Comparison of ENCODE assay signal across 13 cellular contexts in the genomic region with DNA sequence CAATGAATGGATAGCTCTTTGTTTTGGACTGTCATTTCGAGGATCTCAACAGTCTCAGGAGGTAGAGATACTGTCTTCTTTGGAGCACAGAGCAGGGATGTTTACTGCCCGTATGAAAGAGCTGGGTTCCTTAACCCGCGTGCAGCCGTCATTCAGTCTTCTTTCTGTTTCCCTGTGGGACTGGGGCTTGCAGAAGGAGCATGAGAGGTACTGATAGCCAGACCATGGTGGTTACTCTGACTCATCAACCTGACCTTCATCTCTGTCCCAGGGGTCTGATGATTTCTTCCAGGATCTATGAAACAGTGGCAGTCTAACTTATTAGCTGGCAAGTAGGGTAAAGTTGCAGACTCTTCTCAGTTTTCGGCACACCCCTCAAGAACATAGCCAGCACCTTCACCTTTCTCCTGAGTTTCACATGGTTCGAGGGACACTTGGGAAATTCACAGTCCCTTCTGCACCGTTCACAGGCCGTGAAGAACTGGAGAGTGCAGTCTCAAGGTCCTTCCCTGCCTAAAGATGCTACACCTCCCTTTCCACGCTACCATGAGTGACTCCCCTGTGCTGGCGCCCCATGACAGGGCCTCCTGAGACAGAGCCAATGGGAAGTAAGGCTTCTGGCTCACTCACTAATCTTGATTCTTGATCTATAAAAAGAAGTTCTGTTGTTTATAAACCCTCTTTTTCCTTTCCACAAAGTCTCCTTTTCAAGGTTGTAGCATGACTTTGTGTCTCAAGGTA.
DNase-seq lines count a peak whose midpoint lies in the region; ATAC-seq and TF ChIP-seq lines count a peak whose summit lies in the region.
"Had no signal": no experiment of that assay in that cellular context is flagged by ENCODE, and none has a peak within 500 bp of the region (broad histone marks: within the 10 kb centered on the region; RNA-seq: fewer than 3 reads in every experiment).

No MANE protein-coding gene starts in this region.

- intact Hi-C loops in activated CD4-positive, alpha-beta T cell treated with anti-CD3 and anti-CD28 coated beads for 36 hours (cut with DNase I, micrococcal nuclease), result no loop called here

- no peaks in the 10 kb centered on the region for H4K20me1 ChIP-seq in OCI-LY3 (ENCODE audit: insufficient read depth, low read length)

- no peaks in the 10 kb centered on the region for H3K79me2 ChIP-seq in OCI-LY3 (ENCODE audit: low read length)

- peak overlapping the region; percentile 35 for H3K4me2 ChIP-seq in OCI-LY3 (ENCODE audit: low read length)

- POLR2A ChIA-PET in activated CD4-positive, alpha-beta T cell treated with anti-CD3 and anti-CD28 coated beads for 36 hours (lab: Charles Lee), result no interaction called here

- H3K36me3 ChIP-seq in OCI-LY3 (replicated peaks; ENCODE audit: low read depth, low read length), result no peaks in the 10 kb centered on the region
- no peaks in the 10 kb centered on the region for H3K36me3 ChIP-seq in Peyer's patch
- H3K36me3 ChIP-seq: spleen had no signal

- H2AFZ ChIP-seq in OCI-LY3 (ENCODE audit: low read depth, low read length), result peak overlapping the region; percentile 49

- no peaks in the 10 kb centered on the region for H3K9me3 Mint-ChIP-seq in activated naive CD8-positive, alpha-beta T cell treated with anti-CD3 and anti-CD28 coated beads, Interleukin-2, amount 50 U/mL, for 24 hours
- H3K9me3 Mint-ChIP-seq in activated naive CD8-positive, alpha-beta T cell treated with anti-CD3 and anti-CD28 coated beads for 36 hours, result no peaks in the 10 kb centered on the region
- peaks cover 2% of the 10 kb centered on the region for H3K9me3 Mint-ChIP-seq in activated CD4-positive, alpha-beta T cell treated with anti-CD3 and anti-CD28 coated beads for 36 hours (ENCODE audit: low read depth)
- H3K9me3 Mint-ChIP-seq in HFFc6, result no peaks in the 10 kb centered on the region

- no peak for TF ChIP-seq POLR2A in Peyer's patch (IDR thresholded peaks at IDR 0.05)

- no peaks in the 10 kb centered on the region for H3K36me3 Mint-ChIP-seq in activated naive CD8-positive, alpha-beta T cell treated with anti-CD3 and anti-CD28 coated beads, Interleukin-2, amount 50 U/mL, for 24 hours (ENCODE audit: low read depth)
- no peaks in the 10 kb centered on the region for H3K36me3 Mint-ChIP-seq in activated naive CD8-positive, alpha-beta T cell treated with anti-CD3 and anti-CD28 coated beads for 36 hours
- no peaks in the 10 kb centered on the region for H3K36me3 Mint-ChIP-seq in activated CD4-positive, alpha-beta T cell treated with anti-CD3 and anti-CD28 coated beads for 36 hours (ENCODE audit: low read depth)
- H3K36me3 Mint-ChIP-seq in HFFc6 (ENCODE audit: low read depth), result no peaks in the 10 kb centered on the region

- H3K27me3 ChIP-seq in OCI-LY3 (ENCODE audit: low read depth, low read length) (no peaks in the 10 kb centered on the region), Peyer's patch (no peaks in the 10 kb centered on the region)
- H3K27me3 ChIP-seq: spleen had no signal

- H3K4me3 Mint-ChIP-seq in activated naive CD8-positive, alpha-beta T cell treated with anti-CD3 and anti-CD28 coated beads, Interleukin-2, amount 50 U/mL, for 24 hours, result no peak overlapping the region
- no peak overlapping the region for H3K4me3 Mint-ChIP-seq in activated naive CD8-positive, alpha-beta T cell treated with anti-CD3 and anti-CD28 coated beads for 36 hours
- H3K4me3 Mint-ChIP-seq in activated CD4-positive, alpha-beta T cell treated with anti-CD3 and anti-CD28 coated beads for 36 hours, result no peak overlapping the region
- H3K4me3 Mint-ChIP-seq in HFFc6, result no peak overlapping the region

- H3K4me3 ChIP-seq in OCI-LY3 (ENCODE audit: low read length) (peak overlapping the region; percentile 3; the same call in 1 of the 2 replicates), Peyer's patch (no peak overlapping the region)
- H3K4me3 ChIP-seq: mucosa of descending colon, spleen had no signal

- no peak overlapping the region for H3K27ac ChIP-seq in OCI-LY3 (ENCODE audit: low read length)
- H3K27ac ChIP-seq in Peyer's patch, result no peak overlapping the region
- H3K27ac ChIP-seq: spleen had no signal

- ATAC-seq in activated naive CD8-positive, alpha-beta T cell treated with anti-CD3 and anti-CD28 coated beads, Interleukin-2, amount 50 U/mL, for 24 hours, result peak; percentile 57
- ATAC-seq in HG03025 (IDR thresholded peaks at IDR 0.05; ENCODE audit: low FRiP score, unreplicated experiment), result peak; percentile 61
- no peak for ATAC-seq in activated CD4-positive, alpha-beta T cell treated with anti-CD3 and anti-CD28 coated beads for 36 hours
- ATAC-seq: mucosa of descending colon had no signal

- H3K9me3 ChIP-seq in OCI-LY3 (ENCODE audit: insufficient read depth, low read length) (no peaks in the 10 kb centered on the region), Peyer's patch (no peaks in the 10 kb centered on the region)
- H3K9me3 ChIP-seq: mucosa of descending colon, spleen had no signal

- H3K9ac ChIP-seq in OCI-LY3 (ENCODE audit: low read length), result no peak overlapping the region

- DNase-seq in activated naive CD8-positive, alpha-beta T cell treated with anti-CD3 and anti-CD28 coated beads, Interleukin-2, amount 50 U/mL, for 24 hours, result peak; percentile 1
- no peak for DNase-seq in activated naive CD8-positive, alpha-beta T cell treated with anti-CD3 and anti-CD28 coated beads for 36 hours
- DNase-seq in activated CD4-positive, alpha-beta T cell treated with anti-CD3 and anti-CD28 coated beads for 36 hours, result no peak
- no peak for DNase-seq in Peyer's patch
- no peak for DNase-seq in HFFc6
- no peak for DNase-seq in AG08396 (ENCODE audit: low spot score)
- DNase-seq: activated CD4-positive, alpha-beta T cell treated with anti-CD3 and anti-CD28 coated beads for 4 hours; mucosa of descending colon; NK-92 treated with Interleukin-12 subunit alpha and Interleukin-12 subunit beta, amount 100 ng/mL, for 24 hours; spleen; substantia nigra had no signal

- H3K27ac Mint-ChIP-seq in activated naive CD8-positive, alpha-beta T cell treated with anti-CD3 and anti-CD28 coated beads, Interleukin-2, amount 50 U/mL, for 24 hours, result no peak overlapping the region
- no peak overlapping the region for H3K27ac Mint-ChIP-seq in activated naive CD8-positive, alpha-beta T cell treated with anti-CD3 and anti-CD28 coated beads for 36 hours
- no peak overlapping the region for H3K27ac Mint-ChIP-seq in activated CD4-positive, alpha-beta T cell treated with anti-CD3 and anti-CD28 coated beads for 36 hours
- no peak overlapping the region for H3K27ac Mint-ChIP-seq in HFFc6

- CTCF ChIA-PET in activated CD4-positive, alpha-beta T cell treated with anti-CD3 and anti-CD28 coated beads for 36 hours (lab: Charles Lee), result interaction anchor here (0.6 to 0.7 kb wide), 2 partner anchors 323 to 521 kb away, joined by 3 read pairs; no protein-coding TSS in a partner anchor

- H3K4me1 ChIP-seq in OCI-LY3 (ENCODE audit: low read length) (peaks cover 11% of the 10 kb centered on the region; the same call in 1 of the 2 replicates), Peyer's patch (no peaks in the 10 kb centered on the region)

- no peaks in the 10 kb centered on the region for H3K27me3 Mint-ChIP-seq in activated naive CD8-positive, alpha-beta T cell treated with anti-CD3 and anti-CD28 coated beads, Interleukin-2, amount 50 U/mL, for 24 hours
- H3K27me3 Mint-ChIP-seq in activated naive CD8-positive, alpha-beta T cell treated with anti-CD3 and anti-CD28 coated beads for 36 hours, result peaks cover 12% of the 10 kb centered on the region
- H3K27me3 Mint-ChIP-seq in activated CD4-positive, alpha-beta T cell treated with anti-CD3 and anti-CD28 coated beads for 36 hours, result no peaks in the 10 kb centered on the region
- H3K27me3 Mint-ChIP-seq in HFFc6 (ENCODE audit: insufficient read depth), result no peaks in the 10 kb centered on the region; the same call in none of the 2 replicates

- no peaks in the 10 kb centered on the region for H3K4me1 Mint-ChIP-seq in activated naive CD8-positive, alpha-beta T cell treated with anti-CD3 and anti-CD28 coated beads, Interleukin-2, amount 50 U/mL, for 24 hours
- no peaks in the 10 kb centered on the region for H3K4me1 Mint-ChIP-seq in activated naive CD8-positive, alpha-beta T cell treated with anti-CD3 and anti-CD28 coated beads for 36 hours
- no peaks in the 10 kb centered on the region for H3K4me1 Mint-ChIP-seq in activated CD4-positive, alpha-beta T cell treated with anti-CD3 and anti-CD28 coated beads for 36 hours
- no peaks in the 10 kb centered on the region for H3K4me1 Mint-ChIP-seq in HFFc6 (ENCODE audit: low read depth)

- no peak for TF ChIP-seq CTCF in OCI-LY3 (IDR thresholded peaks at IDR 0.05; ENCODE audit: low read depth, low read length)
- no peak for TF ChIP-seq CTCF in Peyer's patch (IDR thresholded peaks at IDR 0.05)
- no peak for TF ChIP-seq CTCF in HFFc6 (IDR thresholded peaks at IDR 0.05)
